ENCODE assay signal across 1 cellular context in genomic region chr3:186160691-186161243, GRCh38.
A peak's percentile ranks its signal among the peaks of the same experiment; 100 is the strongest.
TF ChIP-seq lines count a peak whose summit lies in the region.

No MANE protein-coding gene starts in this region.

TF ChIP-seq in IMR-90, 13 proteins besides CTCF, POLR2A, EP300 and RAD21:
- TF ChIP-seq MAZ (IDR thresholded peaks at IDR 0.05; ENCODE audit: borderline replicate concordance, low read depth, low read length), result no peak
- TF ChIP-seq, protein P1, sequence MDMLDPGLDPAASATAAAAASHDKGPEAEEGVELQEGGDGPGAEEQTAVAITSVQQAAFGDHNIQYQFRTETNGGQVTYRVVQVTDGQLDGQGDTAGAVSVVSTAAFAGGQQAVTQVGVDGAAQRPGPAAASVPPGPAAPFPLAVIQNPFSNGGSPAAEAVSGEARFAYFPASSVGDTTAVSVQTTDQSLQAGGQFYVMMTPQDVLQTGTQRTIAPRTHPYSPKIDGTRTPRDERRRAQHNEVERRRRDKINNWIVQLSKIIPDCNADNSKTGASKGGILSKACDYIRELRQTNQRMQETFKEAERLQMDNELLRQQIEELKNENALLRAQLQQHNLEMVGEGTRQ (IDR thresholded peaks at IDR 0.05; ENCODE audit: low read depth, low read length), result no peak
- peak; percentile 66 for TF ChIP-seq CEBPB (IDR thresholded peaks at IDR 0.05; ENCODE audit: low read depth, low read length)
- TF ChIP-seq MXI1 (IDR thresholded peaks at IDR 0.05; ENCODE audit: borderline replicate concordance, low read depth, low read length), result no peak
